ENCODE assay signal across 12 cellular contexts in the genomic region with DNA sequence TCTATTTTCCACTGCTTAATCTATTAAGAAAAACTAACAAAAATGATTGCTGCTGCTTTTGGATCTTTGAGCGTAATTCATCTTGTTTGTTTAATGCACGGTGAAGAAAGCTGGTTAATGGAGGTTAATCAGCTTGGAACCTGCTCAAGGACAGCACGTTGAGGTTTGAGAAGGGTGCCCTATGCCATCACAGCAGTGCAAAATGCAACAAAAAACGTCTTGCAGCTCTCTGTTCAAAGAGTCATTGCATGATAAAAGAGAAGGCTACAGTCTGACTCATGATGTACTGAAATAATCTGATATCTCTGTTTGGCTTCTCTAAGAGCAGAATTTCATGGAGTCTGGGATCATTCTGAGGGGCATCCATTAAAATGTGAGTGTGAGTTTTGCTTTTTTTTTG.
DNase-seq lines count a peak whose midpoint lies in the region; ATAC-seq, FAIRE-seq and TF ChIP-seq lines count a peak whose summit lies in the region.
"Had no signal": no experiment of that assay in that cellular context is flagged by ENCODE, and none has a peak within 500 bp of the region (broad histone marks: within the 10 kb centered on the region; RNA-seq: fewer than 3 reads in every experiment).

No MANE protein-coding gene starts in this region.

- H3K27me3 Mint-ChIP-seq in CD8-positive, alpha-beta memory T cell, result no peaks in the 10 kb centered on the region

- CTCF ChIA-PET in CD8-positive, alpha-beta memory T cell (lab: Charles Lee), result interaction anchor here (0.9 to 3.4 kb wide), 8 partner anchors 25 to 740 kb away, joined by 3 to 23 read pairs (median 5); no protein-coding TSS in a partner anchor

- no peaks in the 10 kb centered on the region for H3K4me1 ChIP-seq in CD8-positive, alpha-beta memory T cell (ENCODE audit: insufficient read depth, low read length)
- H3K4me1 ChIP-seq in keratinocyte (ENCODE audit: control insufficient read depth, extremely low read depth, insufficient read depth, low read length), result peaks cover 30% of the 10 kb centered on the region

- no peak for ATAC-seq in HG02623 (IDR thresholded peaks at IDR 0.05; ENCODE audit: unreplicated experiment)

- H4K20me1 ChIP-seq in keratinocyte (ENCODE audit: control insufficient read depth, extremely low read depth, insufficient read depth, low read length), result no peaks in the 10 kb centered on the region

- peak overlapping the region; percentile 69 for H2AFZ ChIP-seq in keratinocyte (ENCODE audit: control insufficient read depth, low read length)

- H3K9ac ChIP-seq in keratinocyte (ENCODE audit: control insufficient read depth, extremely low read depth, insufficient read depth, low read length), result peak overlapping the region; percentile 16

- H3K4me2 ChIP-seq in keratinocyte (ENCODE audit: control insufficient read depth, extremely low read depth, insufficient read depth, low read depth, low read length), result peak overlapping the region; percentile 62

- H3K4me3 ChIP-seq in CD8-positive, alpha-beta memory T cell (ENCODE audit: low read length), result no peak overlapping the region
- H3K4me3 ChIP-seq in keratinocyte (ENCODE audit: control insufficient read depth in 2 of 3, extremely low read depth in 1 of 3, insufficient read depth in 2 of 3, low read depth in 1 of 3, low read length in 3 of 3), result no peak overlapping the region
- H3K4me3 ChIP-seq: SJCRH30 had no signal

- no peak for DNase-seq in CD8-positive, alpha-beta memory T cell
- DNase-seq in amniotic stem cell (lab: John Stamatoyannopoulos, UW) (peak; percentile 24), keratinocyte (ENCODE audit: low read depth, low spot score) (no peak), G401 (ENCODE audit: low spot score) (no peak), SIG-M5 treated with dmso at 0.1 percent for 504 hours (lab: John Stamatoyannopoulos, UW; ENCODE audit: unreplicated experiment) (no peak), inferior parietal cortex (ENCODE audit: extremely low spot score) (no peak)
- DNase-seq: activated naive CD4-positive, alpha-beta T cell treated with anti-CD3 and anti-CD28 coated beads, Interleukin-2, amount 50 U/mL, for 16 hours; COR-L47; NCI-H2227 treated with DMSO at 0.1 percent for 48 hours; SJCRH30 had no signal

- H3K27me3 ChIP-seq in CD8-positive, alpha-beta memory T cell (ENCODE audit: insufficient read depth, low read length, poor library complexity, severe bottlenecking), result no peaks in the 10 kb centered on the region
- H3K27me3 ChIP-seq in keratinocyte (ENCODE audit: control insufficient read depth, extremely low read depth, insufficient read depth, low read length), result no peaks in the 10 kb centered on the region

- POLR2A ChIA-PET in CD8-positive, alpha-beta memory T cell (lab: Charles Lee), result interaction anchor here (0.6 to 1.9 kb wide), 2 partner anchors 26 to 30 kb away, joined by 3 to 9 read pairs; no protein-coding TSS in a partner anchor

- dilution Hi-C loops in keratinocyte (cut with MboI; ENCODE audit: extremely low pct_ligation_motif_present, low sequenced_read_pairs), result no loop called here

- no peaks in the 10 kb centered on the region for H3K36me3 ChIP-seq in CD8-positive, alpha-beta memory T cell (ENCODE audit: insufficient read depth, low read length)
- H3K36me3 ChIP-seq in KOPT-K1 (ENCODE audit: insufficient read depth, low read length), result no peaks in the 10 kb centered on the region
- no peaks in the 10 kb centered on the region for H3K36me3 ChIP-seq in keratinocyte (ENCODE audit: control insufficient read depth in 2 of 2, extremely low read depth in 1 of 2, insufficient read depth in 2 of 2, low read length in 2 of 2)
- H3K36me3 ChIP-seq: SJCRH30 had no signal

- peaks cover 0 to 10% (median 3%) of the 10 kb centered on the region in 3 donors for H3K36me3 Mint-ChIP-seq in CD8-positive, alpha-beta memory T cell

- TF ChIP-seq CTCF in keratinocyte (optimal IDR thresholded peaks at IDR 0.05 in 1 of 3, IDR thresholded peaks at IDR 0.05 in 1 of 3, conservative IDR thresholded peaks at IDR 0.05 in 1 of 3; ENCODE audit: extremely low read depth in 1 of 3, insufficient read depth in 2 of 3, low read length in 3 of 3), result no peak

- peak overlapping the region; percentile 69 to 98 (median 89) for H3K27ac Mint-ChIP-seq in CD8-positive, alpha-beta memory T cell

- H3K9me3 Mint-ChIP-seq in CD8-positive, alpha-beta memory T cell, result no peaks in the 10 kb centered on the region

- H3K4me3 Mint-ChIP-seq in CD8-positive, alpha-beta memory T cell, result peak overlapping the region; percentile 40 to 87 (median 68)

- no peaks in the 10 kb centered on the region for H3K9me3 ChIP-seq in CD8-positive, alpha-beta memory T cell (ENCODE audit: low read length)
- no peaks in the 10 kb centered on the region for H3K9me3 ChIP-seq in KOPT-K1 (ENCODE audit: insufficient read depth, low read length, poor library complexity, severe bottlenecking)
- no peaks in the 10 kb centered on the region for H3K9me3 ChIP-seq in keratinocyte (ENCODE audit: control insufficient read depth, low read depth, low read length)
- H3K9me3 ChIP-seq: SJCRH30 had no signal

- in situ Hi-C loops in G401 (cut with HindIII; ENCODE audit: low sequenced_read_pairs), result no loop called here

- no peaks in the 10 kb centered on the region for H3K9me1 ChIP-seq in keratinocyte (ENCODE audit: control insufficient read depth, extremely low read depth, insufficient read depth, low read length)

- FAIRE-seq in keratinocyte (lab: Jason Lieb, UNC), result peak; percentile 78

- no peak overlapping the region for H3K27ac ChIP-seq in CD8-positive, alpha-beta memory T cell (ENCODE audit: low read depth, low read length)
- peak overlapping the region; percentile 58 for H3K27ac ChIP-seq in KOPT-K1 (ENCODE audit: low read depth, low read length, poor library complexity, severe bottlenecking)
- peak overlapping the region; percentile 53 for H3K27ac ChIP-seq in keratinocyte (ENCODE audit: control insufficient read depth, insufficient read depth, low read length)
- H3K27ac ChIP-seq: SJCRH30 had no signal

- peaks cover 34 to 56% (median 44%) of the 10 kb centered on the region in 3 donors for H3K4me1 Mint-ChIP-seq in CD8-positive, alpha-beta memory T cell

- no peaks in the 10 kb centered on the region for H3K79me2 ChIP-seq in keratinocyte (ENCODE audit: control insufficient read depth, insufficient read depth, low read length)
